ENCODE assay signal across 15 cellular contexts in genomic region chr6:39979461-39980328, GRCh38. TPM values are rescaled to one million over a fixed set of nuclear protein-coding genes. Genes with fewer than 3 reads are reported as not detected.
"Had no signal": no experiment of that assay in that cellular context is flagged by ENCODE, and none has a peak within 500 bp of the region (broad histone marks: within the 10 kb centered on the region; RNA-seq: fewer than 3 reads in every experiment).

No MANE protein-coding gene starts in this region.

- H3K4me1 ChIP-seq: neural progenitor cell had no signal

- H3K4me1 Mint-ChIP-seq: activated naive CD8-positive, alpha-beta T cell treated with anti-CD3 and anti-CD28 coated beads, Interleukin-2, amount 50 U/mL, for 24 hours; T-cell had no signal

- H3K27me3 ChIP-seq: neural progenitor cell, ovary had no signal

- H3K36me3 ChIP-seq: neural progenitor cell, ovary, WERI-Rb-1 had no signal

- DNase-seq: activated CD4-positive, alpha-beta T cell treated with anti-CD3 and anti-CD28 coated beads for 4 hours; activated CD8-positive, alpha-beta memory T cell treated with anti-CD3 and anti-CD28 coated beads, Interleukin-2, amount 50 U/mL, for 48 hours; activated CD8-positive, alpha-beta T cell treated with anti-CD3 and anti-CD28 coated beads, Interleukin-2, amount 10 ng/mL, durations not matched to agents 7 days and 5 days; activated naive CD4-positive, alpha-beta T cell treated with Interleukin-2 at 50 U/mL for 16 hours; activated naive CD8-positive, alpha-beta T cell treated with anti-CD3 and anti-CD28 coated beads, Interleukin-2, amount 50 U/mL, for 24 hours; caudate nucleus; dermis blood vessel endothelial cell; islet precursor cell; ovary; small intestine; T-cell; WERI-Rb-1 had no signal

- H3K36me3 Mint-ChIP-seq: neural progenitor cell, T-cell, type B pancreatic cell had no signal

- H3K9me3 ChIP-seq: ovary had no signal

- H3K9me3 Mint-ChIP-seq: activated naive CD8-positive, alpha-beta T cell treated with anti-CD3 and anti-CD28 coated beads, Interleukin-2, amount 50 U/mL, for 24 hours; activated T-helper 1 cell treated with anti-CD3 and anti-CD28 coated beads, Interleukin-12 subunit alpha, Interleukin-12 subunit beta, Interleukin-2, Interleukin-4 antibody, amounts not matched to agents 30 ng/mL and 10 ng/mL and 1 ng/mL, durations not matched to agents 14 hours and 24 hours and 36 hours; neural progenitor cell; T-cell; type B pancreatic cell had no signal

- H3K4me3 ChIP-seq: neural progenitor cell, ovary had no signal

- H2AFZ ChIP-seq: neural progenitor cell had no signal

- H3K27ac Mint-ChIP-seq: activated CD8-positive, alpha-beta T cell treated with anti-CD3 and anti-CD28 coated beads, Interleukin-2, amount 10 ng/mL, durations not matched to agents 7 days and 5 days; activated naive CD8-positive, alpha-beta T cell treated with anti-CD3 and anti-CD28 coated beads, Interleukin-2, amount 50 U/mL, for 24 hours; activated T-helper 1 cell treated with anti-CD3 and anti-CD28 coated beads, Interleukin-12 subunit alpha, Interleukin-12 subunit beta, Interleukin-2, Interleukin-4 antibody, amounts not matched to agents 30 ng/mL and 10 ng/mL and 1 ng/mL, durations not matched to agents 14 hours and 24 hours and 36 hours; neural progenitor cell; T-cell; type B pancreatic cell had no signal

- H3K4me3 Mint-ChIP-seq: activated CD8-positive, alpha-beta T cell treated with anti-CD3 and anti-CD28 coated beads, Interleukin-2, amount 10 ng/mL, durations not matched to agents 7 days and 5 days; activated naive CD8-positive, alpha-beta T cell treated with anti-CD3 and anti-CD28 coated beads, Interleukin-2, amount 50 U/mL, for 24 hours; activated T-helper 1 cell treated with anti-CD3 and anti-CD28 coated beads, Interleukin-12 subunit alpha, Interleukin-12 subunit beta, Interleukin-2, Interleukin-4 antibody, amounts not matched to agents 30 ng/mL and 10 ng/mL and 1 ng/mL, durations not matched to agents 14 hours and 24 hours and 36 hours; neural progenitor cell; T-cell; type B pancreatic cell had no signal

- H3K9ac ChIP-seq: neural progenitor cell had no signal

- H3K4me2 ChIP-seq: neural progenitor cell had no signal

- H3K27ac ChIP-seq: neural progenitor cell, ovary, WERI-Rb-1 had no signal

RNA-seq across cellular contexts. Expression of gene MOCS1, which starts 45.4 kb away (rescaled TPM):
- total RNA-seq: activated CD8-positive, alpha-beta T cell treated with anti-CD3 and anti-CD28 coated beads, Interleukin-2, amount 10 ng/mL, durations not matched to agents 7 days and 5 days had no signal
